15 cellular contexts compared by ENCODE assay signal in the genomic region with DNA sequence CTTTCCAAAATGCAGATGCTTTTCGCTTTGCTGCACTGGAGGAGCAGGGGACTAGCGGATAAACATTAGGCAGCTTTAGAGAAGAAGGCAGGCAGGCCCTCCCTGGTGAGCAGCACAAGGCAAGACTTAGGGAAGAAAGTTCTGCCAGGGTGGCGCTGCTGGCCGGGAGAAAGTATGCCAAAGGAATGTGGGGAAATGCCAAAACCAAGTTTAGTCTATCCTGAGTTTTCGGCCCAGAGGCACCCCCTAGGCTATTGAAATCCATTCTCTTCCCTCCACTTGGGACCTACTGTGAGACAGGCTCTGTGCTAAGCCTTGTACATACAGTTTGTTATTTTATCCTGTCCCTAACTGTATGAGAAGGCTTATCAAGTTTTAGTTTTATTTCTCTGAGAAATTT. TPM values are rescaled to one million over a fixed set of nuclear protein-coding genes. Genes with fewer than 3 reads are reported as not detected.
DNase-seq lines count a peak whose midpoint lies in the region; ATAC-seq and TF ChIP-seq lines count a peak whose summit lies in the region.
"Had no signal": no experiment of that assay in that cellular context is flagged by ENCODE, and none has a peak within 500 bp of the region (broad histone marks: within the 10 kb centered on the region; RNA-seq: fewer than 3 reads in every experiment).

No MANE protein-coding gene starts in this region.

- H3K27me3 Mint-ChIP-seq in GM23338 (ENCODE audit: insufficient read depth, low read depth, poor library complexity), result no peaks in the 10 kb centered on the region
- no peaks in the 10 kb centered on the region for H3K27me3 Mint-ChIP-seq in activated T-helper 2 cell treated with anti-CD3 and anti-CD28 coated beads, Interferon-gamma antibody, Interleukin-2, Interleukin-4, amounts not matched to agents 10 μg/mL and 5 μg/mL and 100 μg/mL, durations not matched to agents 14 hours and 24 hours and 36 hours (ENCODE audit: low read depth)
- peaks cover 2% of the 10 kb centered on the region for H3K27me3 Mint-ChIP-seq in glutamatergic neuron (ENCODE audit: unreplicated experiment)

- H3K27ac Mint-ChIP-seq in GM23338 (0 out of 2 replicates have a peak overlapping the region, but pooled peaks have one; percentile 41), glutamatergic neuron (ENCODE audit: unreplicated experiment) (no peak overlapping the region)
- no peak overlapping the region for H3K27ac Mint-ChIP-seq in activated T-helper 2 cell treated with anti-CD3 and anti-CD28 coated beads, Interferon-gamma antibody, Interleukin-2, Interleukin-4, amounts not matched to agents 10 μg/mL and 5 μg/mL and 100 μg/mL, durations not matched to agents 14 hours and 24 hours and 36 hours
- H3K27ac Mint-ChIP-seq: activated B cell treated with CpG ODN at 0.5 μM for 24 hours; activated naive CD4-positive, alpha-beta T cell treated with anti-CD3 and anti-CD28 coated beads, Interleukin-2, amount 50 U/mL, for 24 hours had no signal

- no peaks in the 10 kb centered on the region for H4K20me1 ChIP-seq in GM23338 (replicated peaks; ENCODE audit: insufficient read depth)

- H3K4me1 ChIP-seq in GM23338 (ENCODE audit: insufficient read depth), result peaks cover 12% of the 10 kb centered on the region

- peak overlapping the region; percentile 53; the same call in 1 of the 2 replicates for H3K27ac ChIP-seq in GM23338 (ENCODE audit: low read depth)
- H3K27ac ChIP-seq: ovary had no signal

- H3K9me3 Mint-ChIP-seq in GM23338 (no peaks in the 10 kb centered on the region), glutamatergic neuron (ENCODE audit: unreplicated experiment) (peaks cover 3% of the 10 kb centered on the region)
- peaks cover 4% of the 10 kb centered on the region for H3K9me3 Mint-ChIP-seq in activated T-helper 2 cell treated with anti-CD3 and anti-CD28 coated beads, Interferon-gamma antibody, Interleukin-2, Interleukin-4, amounts not matched to agents 10 μg/mL and 5 μg/mL and 100 μg/mL, durations not matched to agents 14 hours and 24 hours and 36 hours
- H3K9me3 Mint-ChIP-seq: activated naive CD4-positive, alpha-beta T cell treated with anti-CD3 and anti-CD28 coated beads, Interleukin-2, amount 50 U/mL, for 24 hours had no signal

- TF ChIP-seq CTCF in GM23338 (conservative IDR thresholded peaks at IDR 0.05; ENCODE audit: low read depth in 2 of 2), result peak in 1 of 2 experiments; percentile 38; a peak in 2 of 4 replicates
- no peak for TF ChIP-seq CTCF in cardiac fibroblast (IDR thresholded peaks at IDR 0.05; ENCODE audit: low read depth, low read length)
- no peak for TF ChIP-seq CTCF in glutamatergic neuron (IDR thresholded peaks at IDR 0.05; ENCODE audit: partially characterized antibody, unreplicated experiment)

- H3K9me2 ChIP-seq in GM23338 (ENCODE audit: insufficient read depth), result peaks cover 13% of the 10 kb centered on the region

- H3K27me3 ChIP-seq in GM23338 (ENCODE audit: insufficient read depth), result no peaks in the 10 kb centered on the region
- H3K27me3 ChIP-seq: ovary had no signal

- H3F3A ChIP-seq in GM23338 (replicated peaks; ENCODE audit: low read depth), result no peaks in the 10 kb centered on the region

- H3K79me2 ChIP-seq in GM23338 (replicated peaks; ENCODE audit: insufficient read depth), result no peaks in the 10 kb centered on the region

- H3K4me3 Mint-ChIP-seq in GM23338 (no peak overlapping the region), glutamatergic neuron (ENCODE audit: unreplicated experiment) (no peak overlapping the region)
- no peak overlapping the region for H3K4me3 Mint-ChIP-seq in activated T-helper 2 cell treated with anti-CD3 and anti-CD28 coated beads, Interferon-gamma antibody, Interleukin-2, Interleukin-4, amounts not matched to agents 10 μg/mL and 5 μg/mL and 100 μg/mL, durations not matched to agents 14 hours and 24 hours and 36 hours (ENCODE audit: low read depth)
- H3K4me3 Mint-ChIP-seq: activated B cell treated with CpG ODN at 0.5 μM for 24 hours; activated naive CD4-positive, alpha-beta T cell treated with anti-CD3 and anti-CD28 coated beads, Interleukin-2, amount 50 U/mL, for 24 hours had no signal

- peak; percentile 16 for DNase-seq in A172 (ENCODE audit: low spot score)
- DNase-seq in GM23338 (ENCODE audit: low spot score), result peak; percentile 73
- DNase-seq in cardiac fibroblast (ENCODE audit: low read depth in 2 of 2), result peak; percentile 8 to 62
- peak; percentile 49 for DNase-seq in iPS-NIHi7 (ENCODE audit: extremely low spot score)
- DNase-seq in GM19240 (ENCODE audit: insufficient read length, low spot score), result no peak
- no peak for DNase-seq in activated T-helper 2 cell treated with anti-CD3 and anti-CD28 coated beads, Interferon-gamma antibody, Interleukin-2, Interleukin-4, amounts not matched to agents 10 μg/mL and 5 μg/mL and 100 μg/mL, durations not matched to agents 14 hours and 24 hours and 36 hours (ENCODE audit: low spot score)
- DNase-seq in NOMO-1 treated with DMSO at 0.1 percent for 48 hours (lab: John Stamatoyannopoulos, UW; ENCODE audit: unreplicated experiment), result no peak
- no peak for DNase-seq in glutamatergic neuron
- DNase-seq: activated B cell treated with CpG ODN at 0.5 μM for 24 hours, AML-193, DMS 273 treated with DMSO at 0.1 percent for 48 hours, midbrain, MV-4-11, ovary had no signal

- no peaks in the 10 kb centered on the region for H3K36me3 ChIP-seq in GM23338 (ENCODE audit: insufficient read depth)
- H3K36me3 ChIP-seq: ovary had no signal

- H3K4me3 ChIP-seq in GM23338 (no peak overlapping the region), cardiac fibroblast (replicated peaks in 1 of 2; ENCODE audit: low read depth in 2 of 2, low read length in 2 of 2) (no peak overlapping the region)
- H3K4me3 ChIP-seq: ovary had no signal

- H2AFZ ChIP-seq in GM23338, result peak overlapping the region; percentile 7; the same call in 1 of the 2 replicates

- H3K36me3 Mint-ChIP-seq in GM23338 (ENCODE audit: low read depth) (no peaks in the 10 kb centered on the region), glutamatergic neuron (ENCODE audit: unreplicated experiment) (no peaks in the 10 kb centered on the region)
- peaks cover 5% of the 10 kb centered on the region for H3K36me3 Mint-ChIP-seq in activated T-helper 2 cell treated with anti-CD3 and anti-CD28 coated beads, Interferon-gamma antibody, Interleukin-2, Interleukin-4, amounts not matched to agents 10 μg/mL and 5 μg/mL and 100 μg/mL, durations not matched to agents 14 hours and 24 hours and 36 hours (ENCODE audit: low read depth)
- H3K36me3 Mint-ChIP-seq: activated naive CD4-positive, alpha-beta T cell treated with anti-CD3 and anti-CD28 coated beads, Interleukin-2, amount 50 U/mL, for 24 hours had no signal

- intact Hi-C loops in activated T-helper 2 cell treated with anti-CD3 and anti-CD28 coated beads, Interferon-gamma antibody, Interleukin-2, Interleukin-4, amounts not matched to agents 10 μg/mL and 5 μg/mL and 100 μg/mL, durations not matched to agents 14 hours and 24 hours and 36 hours (cut with micrococcal nuclease), result no loop called here

- ATAC-seq in GM23338, result peak; percentile 92

- H3K4me1 Mint-ChIP-seq in GM23338 (peaks cover 13% of the 10 kb centered on the region), glutamatergic neuron (ENCODE audit: low read depth, unreplicated experiment) (no peaks in the 10 kb centered on the region)
- peaks cover 7% of the 10 kb centered on the region for H3K4me1 Mint-ChIP-seq in activated T-helper 2 cell treated with anti-CD3 and anti-CD28 coated beads, Interferon-gamma antibody, Interleukin-2, Interleukin-4, amounts not matched to agents 10 μg/mL and 5 μg/mL and 100 μg/mL, durations not matched to agents 14 hours and 24 hours and 36 hours (ENCODE audit: low read depth)
- H3K4me1 Mint-ChIP-seq: activated B cell treated with CpG ODN at 0.5 μM for 24 hours; activated naive CD4-positive, alpha-beta T cell treated with anti-CD3 and anti-CD28 coated beads, Interleukin-2, amount 50 U/mL, for 24 hours had no signal

- H3K4me2 ChIP-seq in GM23338, result peak overlapping the region; percentile 42; the same call in 1 of the 2 replicates

TF ChIP-seq in GM23338, 12 proteins besides CTCF, POLR2A, EP300 and RAD21 (continues in another document):
- TF ChIP-seq STAT1 (IDR thresholded peaks at IDR 0.05; ENCODE audit: unreplicated experiment) (no peak), EZH2 (IDR thresholded peaks at IDR 0.05; ENCODE audit: low read depth, unreplicated experiment) (no peak), CREB1 (CRISPR knock-in tag; IDR thresholded peaks at IDR 0.05; ENCODE audit: low read depth) (no peak), JUNB (IDR thresholded peaks at IDR 0.05; ENCODE audit: unreplicated experiment) (no peak)
- TF ChIP-seq, protein P1, sequence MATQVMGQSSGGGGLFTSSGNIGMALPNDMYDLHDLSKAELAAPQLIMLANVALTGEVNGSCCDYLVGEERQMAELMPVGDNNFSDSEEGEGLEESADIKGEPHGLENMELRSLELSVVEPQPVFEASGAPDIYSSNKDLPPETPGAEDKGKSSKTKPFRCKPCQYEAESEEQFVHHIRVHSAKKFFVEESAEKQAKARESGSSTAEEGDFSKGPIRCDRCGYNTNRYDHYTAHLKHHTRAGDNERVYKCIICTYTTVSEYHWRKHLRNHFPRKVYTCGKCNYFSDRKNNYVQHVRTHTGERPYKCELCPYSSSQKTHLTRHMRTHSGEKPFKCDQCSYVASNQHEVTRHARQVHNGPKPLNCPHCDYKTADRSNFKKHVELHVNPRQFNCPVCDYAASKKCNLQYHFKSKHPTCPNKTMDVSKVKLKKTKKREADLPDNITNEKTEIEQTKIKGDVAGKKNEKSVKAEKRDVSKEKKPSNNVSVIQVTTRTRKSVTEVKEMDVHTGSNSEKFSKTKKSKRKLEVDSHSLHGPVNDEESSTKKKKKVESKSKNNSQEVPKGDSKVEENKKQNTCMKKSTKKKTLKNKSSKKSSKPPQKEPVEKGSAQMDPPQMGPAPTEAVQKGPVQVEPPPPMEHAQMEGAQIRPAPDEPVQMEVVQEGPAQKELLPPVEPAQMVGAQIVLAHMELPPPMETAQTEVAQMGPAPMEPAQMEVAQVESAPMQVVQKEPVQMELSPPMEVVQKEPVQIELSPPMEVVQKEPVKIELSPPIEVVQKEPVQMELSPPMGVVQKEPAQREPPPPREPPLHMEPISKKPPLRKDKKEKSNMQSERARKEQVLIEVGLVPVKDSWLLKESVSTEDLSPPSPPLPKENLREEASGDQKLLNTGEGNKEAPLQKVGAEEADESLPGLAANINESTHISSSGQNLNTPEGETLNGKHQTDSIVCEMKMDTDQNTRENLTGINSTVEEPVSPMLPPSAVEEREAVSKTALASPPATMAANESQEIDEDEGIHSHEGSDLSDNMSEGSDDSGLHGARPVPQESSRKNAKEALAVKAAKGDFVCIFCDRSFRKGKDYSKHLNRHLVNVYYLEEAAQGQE (IDR thresholded peaks at IDR 0.05; ENCODE audit: unreplicated experiment), result no peak

RNA-seq across cellular contexts. Expression of a gene that starts 9.2 kb away (rescaled TPM):
- 0.59 and 0.84 TPM in 2 replicates for total RNA-seq in A172 (2014; rRNA removed; shearing (Covaris generic))
- 0.21 and 0.31 TPM in 2 replicates for total RNA-seq in GM23338 (2014; rRNA removed; shearing (Covaris generic))
- 0.32 and 0.38 TPM in 2 replicates for polyA plus RNA-seq in GM23338 (2016; fragmentation: Nextera tagmentation; extraction: Ambion mirVana)
- total RNA-seq in activated T-helper 2 cell treated with anti-CD3 and anti-CD28 coated beads, Interferon-gamma antibody, Interleukin-2, Interleukin-4, amounts not matched to agents 10 μg/mL and 5 μg/mL and 100 μg/mL, durations not matched to agents 14 hours and 24 hours and 36 hours, result 8.3 and 8.9 TPM in 2 replicates
- 4.4 TPM for total RNA-seq in glutamatergic neuron (ENCODE audit: unreplicated experiment)
- total RNA-seq: activated B cell treated with CpG ODN at 0.5 μM for 24 hours had no signal

Comparison
In these comparisons a context has a peak if more than half of its experiments do, and no peak if none do; other contexts are left out.
1. DNase-seq: peak in A172 (single experiment), GM23338 (single experiment), cardiac fibroblast (2 of 2) and iPS-NIHi7 (single experiment); none in GM19240 (single experiment), activated T-helper 2 cell treated with anti-CD3 and anti-CD28 coated beads, Interferon-gamma antibody, Interleukin-2, Interleukin-4, amounts not matched to agents 10 μg/mL and 5 μg/mL and 100 μg/mL, durations not matched to agents 14 hours and 24 hours and 36 hours (single experiment), NOMO-1 treated with DMSO at 0.1 percent for 48 hours (single experiment) and glutamatergic neuron (single experiment).